Comparison of ENCODE assay signal across 15 cellular contexts in the genomic region with DNA sequence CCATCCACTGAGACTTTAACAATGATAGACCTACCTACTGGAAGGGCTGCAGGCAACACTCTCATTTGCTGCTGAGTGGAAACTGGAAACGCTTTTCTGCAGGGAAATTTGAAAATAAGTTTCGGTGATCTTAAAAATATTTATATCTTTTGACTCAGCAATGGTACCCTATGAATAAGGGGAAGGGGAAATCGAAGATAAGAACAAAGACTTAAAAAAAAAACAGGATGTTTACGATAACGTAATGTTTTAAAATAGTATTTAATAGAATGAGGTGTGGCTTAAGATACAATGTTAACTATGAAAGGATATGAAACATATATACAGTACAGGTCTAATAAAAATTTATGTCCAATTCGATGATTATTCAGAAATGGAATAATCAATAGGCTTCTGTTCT. TPM values are rescaled to one million over a fixed set of nuclear protein-coding genes. Genes with fewer than 3 reads are reported as not detected.
DNase-seq lines count a peak whose midpoint lies in the region; ATAC-seq, FAIRE-seq and TF ChIP-seq lines count a peak whose summit lies in the region.
"Had no signal": no experiment of that assay in that cellular context is flagged by ENCODE, and none has a peak within 500 bp of the region (broad histone marks: within the 10 kb centered on the region; RNA-seq: fewer than 3 reads in every experiment).

No MANE protein-coding gene starts in this region.

- H3K27me3 ChIP-seq in PC-9 (ENCODE audit: insufficient read depth, low read depth) (no peaks in the 10 kb centered on the region), GM12878 (replicated peaks in 1 of 2; ENCODE audit: control insufficient read depth in 2 of 2, insufficient read depth in 2 of 2, low read length in 1 of 2) (no peaks in the 10 kb centered on the region), neural progenitor cell (no peaks in the 10 kb centered on the region)
- H3K27me3 ChIP-seq: BLaER1 had no signal

- RAD21 ChIA-PET in GM12878 (lab: Charles Lee; ENCODE audit: unreplicated experiment): no interaction called here

- 21% methylated on average over 6 of the region's 6 CpGs for WGBS in GM12878 (ENCODE audit: insufficient coverage, insufficient replicate concordance, low lambda C conversion rate, missing lambda C conversion rate)

- H3K4me1 Mint-ChIP-seq in neural progenitor cell: peaks cover 77% of the 10 kb centered on the region

- no peak for TF ChIP-seq RAD21 in GM12878 (IDR thresholded peaks at IDR 0.05; ENCODE audit: insufficient read depth, low read depth, low read length)

- H3K79me2 ChIP-seq in PC-9 (ENCODE audit: low read depth) (no peaks in the 10 kb centered on the region), GM12878 (ENCODE audit: control insufficient read depth, insufficient read depth, low read length) (no peaks in the 10 kb centered on the region), neural progenitor cell (ENCODE audit: low read depth) (no peaks in the 10 kb centered on the region)

- POLR2A ChIA-PET in PC-9 (lab: Charles Lee; ENCODE audit: unreplicated experiment) (no interaction called here), GM12878 (lab: Charles Lee) (interaction anchor here (1.6 kb wide), 1 partner anchor 16 kb away, joined by 5 read pairs; no protein-coding TSS in a partner anchor)

- H3K4me3 ChIP-seq in PC-9: no peak overlapping the region
- no peak overlapping the region for H3K4me3 ChIP-seq in GM12878
- no peak overlapping the region for H3K4me3 ChIP-seq in neural progenitor cell
- H3K4me3 ChIP-seq: BLaER1 had no signal

- H2AFZ ChIP-seq in PC-9 (no peak overlapping the region), GM12878 (ENCODE audit: control insufficient read depth, low read depth, low read length) (no peak overlapping the region), neural progenitor cell (replicated peaks) (no peak overlapping the region)

- H3K27ac Mint-ChIP-seq in neural progenitor cell: peak overlapping the region; percentile 25

- H3K36me3 Mint-ChIP-seq in neural progenitor cell: no peaks in the 10 kb centered on the region

- intact Hi-C loops in PC-9 (cut with micrococcal nuclease; ENCODE audit: unreplicated experiment) (no loop called here), GM12878 (cut with micrococcal nuclease; ENCODE audit: unreplicated experiment) (no loop called here), left ventricle myocardium superior (cut with micrococcal nuclease) (no loop called here)

- no peak for DNase-seq in PC-9
- no peak for DNase-seq in GM12878 (ENCODE audit: low read depth, low spot score)
- no peak for DNase-seq in neural progenitor cell (ENCODE audit: low spot score)
- no peak for DNase-seq in left ventricle myocardium superior
- DNase-seq in DMS 273 (lab: John Stamatoyannopoulos, UW; ENCODE audit: unreplicated experiment): no peak
- DNase-seq in pons (ENCODE audit: low spot score): no peak
- DNase-seq: DMS53, H9, KBM-7, NCI-H146, NCI-H69 had no signal

- peaks cover 3% of the 10 kb centered on the region for H3K27me3 Mint-ChIP-seq in neural progenitor cell (ENCODE audit: insufficient read depth, low read depth)

- ATAC-seq in GM12878: no peak
- no peak for ATAC-seq in left ventricle myocardium superior
- ATAC-seq in HG02938 (IDR thresholded peaks at IDR 0.05; ENCODE audit: unreplicated experiment): no peak

- no peaks in the 10 kb centered on the region for H4K20me1 ChIP-seq in PC-9 (ENCODE audit: insufficient read depth)
- no peaks in the 10 kb centered on the region for H4K20me1 ChIP-seq in GM12878 (ENCODE audit: control insufficient read depth, insufficient read depth)
- H4K20me1 ChIP-seq in neural progenitor cell (ENCODE audit: low read depth): no peaks in the 10 kb centered on the region
- H4K20me1 ChIP-seq: BLaER1 had no signal

- SMC1A ChIA-PET in GM12878 (lab: Charles Lee; ENCODE audit: uncharacterized antibody, unreplicated experiment): interaction anchor here (2.2 kb wide), 1 partner anchor 37 kb away, joined by 7 read pairs; no protein-coding TSS in a partner anchor

- in situ Hi-C loops in GM12878 (cut with MboI): no loop called here

- H3K9ac ChIP-seq in GM12878 (ENCODE audit: control insufficient read depth, insufficient read depth, low read length) (no peak overlapping the region), neural progenitor cell (no peak overlapping the region)
- H3K9ac ChIP-seq: BLaER1 had no signal

- no peak for TF ChIP-seq POLR2A in GM12878 (IDR thresholded peaks at IDR 0.05; ENCODE audit: low read depth, low read length)

- H3F3A ChIP-seq in PC-9 (ENCODE audit: insufficient read depth, low read depth): peaks cover 41% of the 10 kb centered on the region
- H3F3A ChIP-seq in neural progenitor cell (ENCODE audit: low read depth): peaks cover 13% of the 10 kb centered on the region

- H3K27ac ChIP-seq in PC-9 (no peak overlapping the region), GM12878 (ENCODE audit: control insufficient read depth, insufficient read depth) (no peak overlapping the region), neural progenitor cell (no peak overlapping the region)
- H3K27ac ChIP-seq: BLaER1, HL-60 had no signal

- no TSS peak for BruUV-seq in PC-9 (replicated peaks; lab: Mats Ljungman, UMichigan)
- no TSS peak for BruUV-seq in GM12878 (replicated peaks; lab: Mats Ljungman, UMichigan)

- no peak overlapping the region for H3K4me3 Mint-ChIP-seq in neural progenitor cell

- no peak for TF ChIP-seq CTCF in PC-9 (conservative IDR thresholded peaks at IDR 0.05)
- no peak for TF ChIP-seq CTCF in GM12878 (IDR thresholded peaks at IDR 0.05 in 2 of 3, conservative IDR thresholded peaks at IDR 0.05 in 1 of 3; ENCODE audit: control insufficient read depth in 2 of 3, extremely low read depth in 1 of 3, insufficient read depth in 1 of 3, low read depth in 3 of 3, low read length in 3 of 3)
- TF ChIP-seq CTCF in neural progenitor cell (IDR thresholded peaks at IDR 0.05): no peak

- H3K4me2 ChIP-seq in PC-9: 0 out of 2 replicates have a peak overlapping the region, but pooled peaks have one; percentile 73
- no peak overlapping the region for H3K4me2 ChIP-seq in GM12878 (ENCODE audit: control insufficient read depth, insufficient read depth)
- peak overlapping the region; percentile 54 for H3K4me2 ChIP-seq in neural progenitor cell
- H3K4me2 ChIP-seq: BLaER1 had no signal

- CTCF ChIA-PET in PC-9 (lab: Charles Lee): no interaction called here
- CTCF ChIA-PET in GM12878 (lab: Yijun Ruan, JAX): no interaction called here

- H3K9me3 ChIP-seq in PC-9 (ENCODE audit: insufficient read depth, low read depth) (no peaks in the 10 kb centered on the region), GM12878 (replicated peaks; ENCODE audit: control insufficient read depth, insufficient read depth, low read length) (no peaks in the 10 kb centered on the region), neural progenitor cell (ENCODE audit: low read depth) (no peaks in the 10 kb centered on the region)
- H3K9me3 ChIP-seq: BLaER1 had no signal

- H3K9me3 Mint-ChIP-seq in neural progenitor cell: no peaks in the 10 kb centered on the region
- H3K9me3 Mint-ChIP-seq: H9 had no signal

- H3K4me1 ChIP-seq in PC-9 (replicated peaks; ENCODE audit: insufficient read depth): peaks cover 49% of the 10 kb centered on the region
- H3K4me1 ChIP-seq in GM12878 (ENCODE audit: control insufficient read depth, insufficient read depth, low read length): no peaks in the 10 kb centered on the region; the same call in 1 of the 2 replicates
- peaks cover 53% of the 10 kb centered on the region for H3K4me1 ChIP-seq in neural progenitor cell

- FAIRE-seq in GM12878 (lab: Jason Lieb, UNC): no peak
- FAIRE-seq: GM12891 had no signal

- H3K36me3 ChIP-seq in PC-9 (ENCODE audit: low read depth) (no peaks in the 10 kb centered on the region), GM12878 (ENCODE audit: control insufficient read depth in 2 of 2, insufficient read depth in 2 of 2, low read length in 1 of 2) (no peaks in the 10 kb centered on the region), neural progenitor cell (no peaks in the 10 kb centered on the region)
- H3K36me3 ChIP-seq: BLaER1 had no signal

- H3K9me2 ChIP-seq in PC-9 (ENCODE audit: insufficient read depth): no peaks in the 10 kb centered on the region

- TF ChIP-seq EP300 in GM12878 (IDR thresholded peaks at IDR 0.05; ENCODE audit: borderline replicate concordance in 1 of 2, control insufficient read depth in 1 of 2, low read depth in 2 of 2, low read length in 2 of 2): no peak

TF ChIP-seq in GM12878, 131 proteins besides CTCF, POLR2A, EP300 and RAD21 (continues in another document):
- TF ChIP-seq RUNX3 (IDR thresholded peaks at IDR 0.05; ENCODE audit: low read length) (peak; percentile 8; the same call in 1 of the 2 replicates), TAF1 (IDR thresholded peaks at IDR 0.05; ENCODE audit: borderline replicate concordance, low read depth, low read length) (no peak)
- TF ChIP-seq, protein P1, sequence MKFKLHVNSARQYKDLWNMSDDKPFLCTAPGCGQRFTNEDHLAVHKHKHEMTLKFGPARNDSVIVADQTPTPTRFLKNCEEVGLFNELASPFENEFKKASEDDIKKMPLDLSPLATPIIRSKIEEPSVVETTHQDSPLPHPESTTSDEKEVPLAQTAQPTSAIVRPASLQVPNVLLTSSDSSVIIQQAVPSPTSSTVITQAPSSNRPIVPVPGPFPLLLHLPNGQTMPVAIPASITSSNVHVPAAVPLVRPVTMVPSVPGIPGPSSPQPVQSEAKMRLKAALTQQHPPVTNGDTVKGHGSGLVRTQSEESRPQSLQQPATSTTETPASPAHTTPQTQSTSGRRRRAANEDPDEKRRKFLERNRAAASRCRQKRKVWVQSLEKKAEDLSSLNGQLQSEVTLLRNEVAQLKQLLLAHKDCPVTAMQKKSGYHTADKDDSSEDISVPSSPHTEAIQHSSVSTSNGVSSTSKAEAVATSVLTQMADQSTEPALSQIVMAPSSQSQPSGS (IDR thresholded peaks at IDR 0.05; ENCODE audit: low read length): 0 out of 2 replicates have a peak, but pooled peaks have one; percentile 68

RNA-seq across cellular contexts. Expression of gene CSF1, which starts 34.8 kb away (rescaled TPM):
- total RNA-seq in PC-9 (2021) (29.8 and 35.2 TPM in 2 replicates), GM12878 (2014; rRNA removed) (12.6 and 13.6 TPM in 2 replicates), GM12878 (2014; rRNA removed; fragmentation: Illumina TruSeq; extraction: Trizol) (8.2 and 8.5 TPM in 2 replicates), GM12878 (2021) (30.7 and 31.5 TPM in 2 replicates), neural progenitor cell (ENCODE audit: low replicate concordance) (2.7 and 5.0 TPM in 2 replicates), left ventricle myocardium superior (14.9 TPM)
- total RNA-seq in GM12878 (2013; cell fraction: nucleolus; rRNA removed): 20.4 and 22.4 TPM in 2 replicates
- 3.8 TPM for polyA plus RNA-seq in GM12878 (2011; ENCODE audit: low read depth)
- polyA plus RNA-seq in GM12878 (2011; rRNA removed) (20.0 and 32.4 TPM in 2 replicates), GM12878 (2014; fragmentation: Illumina TruSeq; extraction: Trizol) (7.9 and 12.4 TPM in 2 replicates), GM12878 (2014; fragmentation: Nextera tagmentation; extraction: Ambion mirVana) (1 to 10 TPM; 1.2 to 2.0 TPM), GM12878 (2014; rRNA removed) (20.4 and 21.2 TPM in 2 replicates), GM12878 (2016; fragmentation: Nextera tagmentation; extraction: Ambion mirVana) (10 to 100 TPM; 12.2 to 17.2 TPM)
- polyA plus RNA-seq in GM12878 (2011; cell fraction: cytosol; rRNA removed): 24.3 and 31.2 TPM in 2 replicates
- polyA plus RNA-seq in GM12878 (2011; cell fraction: nucleus; rRNA removed): 46.1 and 50.0 TPM in 2 replicates
- polyA plus RNA-seq in GM12878 (2012): 9.1 and 14.2 TPM in 2 replicates
- polyA minus RNA-seq in GM12878 (2011; rRNA and poly(A)+ RNA removed): 17.7 and 19.2 TPM in 2 replicates
- polyA minus RNA-seq in GM12878 (2011; cell fraction: cytosol; rRNA and poly(A)+ RNA removed): 10.2 and 17.6 TPM in 2 replicates
- 11.1 and 18.2 TPM in 2 replicates for polyA minus RNA-seq in GM12878 (2011; cell fraction: nucleus; rRNA and poly(A)+ RNA removed)
